1 cellular context compared by ENCODE assay signal in genomic region chr3:98808071-98808470, GRCh38.
TF ChIP-seq lines count a peak whose summit lies in the region.

No MANE protein-coding gene starts in this region.

TF ChIP-seq in GM12878, 131 proteins besides CTCF, POLR2A, EP300 and RAD21 (continued from another document):
- TF ChIP-seq RAD51 (IDR thresholded peaks at IDR 0.05) (no peak), NFYA (IDR thresholded peaks at IDR 0.05; ENCODE audit: borderline replicate concordance, low read depth, low read length) (no peak), USF1 (IDR thresholded peaks at IDR 0.05; ENCODE audit: borderline replicate concordance, extremely low read length, insufficient read depth, low read depth, low read length) (no peak), CEBPZ (IDR thresholded peaks at IDR 0.05; ENCODE audit: low read depth, low read length) (no peak), ZNF217 (IDR thresholded peaks at IDR 0.05) (no peak), ZBTB33 (IDR thresholded peaks at IDR 0.05) (no peak)
